Comparison of ENCODE assay signal across 2 cellular contexts in genomic region chr3:53287413-53287734, GRCh38.
TF ChIP-seq lines count a peak whose summit lies in the region.

No MANE protein-coding gene starts in this region.

TF ChIP-seq in SK-N-SH, 30 proteins besides CTCF, POLR2A, EP300 and RAD21:
- TF ChIP-seq IRF3 (IDR thresholded peaks at IDR 0.05; ENCODE audit: low read depth, low read length) (no peak), GABPA (IDR thresholded peaks at IDR 0.05; ENCODE audit: low read depth) (no peak), MXI1 (IDR thresholded peaks at IDR 0.05; ENCODE audit: low read depth, low read length) (no peak), RXRA (IDR thresholded peaks at IDR 0.05; ENCODE audit: borderline replicate concordance, low read depth) (no peak), FOSL2 (IDR thresholded peaks at IDR 0.05; ENCODE audit: borderline replicate concordance, low read depth) (no peak), USF2 (IDR thresholded peaks at IDR 0.05; ENCODE audit: borderline replicate concordance, low read depth, low read length) (no peak), NRF1 (IDR thresholded peaks at IDR 0.05; ENCODE audit: low read depth, low read length) (no peak), RCOR1 (IDR thresholded peaks at IDR 0.05; ENCODE audit: low read length) (no peak), NFIC (IDR thresholded peaks at IDR 0.05; ENCODE audit: borderline replicate concordance) (no peak), SIN3A (IDR thresholded peaks at IDR 0.05; ENCODE audit: borderline replicate concordance, low read depth, low read length) (no peak), JUND (IDR thresholded peaks at IDR 0.05) (no peak), CHD2 (IDR thresholded peaks at IDR 0.05; ENCODE audit: low read length, partially characterized antibody) (no peak), MEF2A (IDR thresholded peaks at IDR 0.05; ENCODE audit: borderline replicate concordance, low read depth) (no peak), PBX3 (IDR thresholded peaks at IDR 0.05) (no peak), TAF1 (IDR thresholded peaks at IDR 0.05; ENCODE audit: borderline replicate concordance, low read depth, low read length) (no peak), USF1 (IDR thresholded peaks at IDR 0.05; ENCODE audit: borderline replicate concordance, low read depth) (no peak), RFX5 (IDR thresholded peaks at IDR 0.05; ENCODE audit: low read length) (no peak)

TF ChIP-seq in SK-N-SH treated with all-trans-retinoic acid at 6 μM for 48 hours, 23 proteins besides CTCF, POLR2A, EP300 and RAD21 (continued from another document):
- TF ChIP-seq PATZ1 (CRISPR knock-in tag; IDR thresholded peaks at IDR 0.05; ENCODE audit: borderline replicate concordance): no peak
- no peak for TF ChIP-seq ZC3H10 (CRISPR knock-in tag; IDR thresholded peaks at IDR 0.05)
